In genomic region chr9:101968392-101968791, GRCh38 we compare ENCODE assay signal across 24 cellular contexts.
DNase-seq lines count a peak whose midpoint lies in the region; ATAC-seq, FAIRE-seq and TF ChIP-seq lines count a peak whose summit lies in the region.
"Had no signal": no experiment of that assay in that cellular context is flagged by ENCODE, and none has a peak within 500 bp of the region (broad histone marks: within the 10 kb centered on the region; RNA-seq: fewer than 3 reads in every experiment).

No MANE protein-coding gene starts in this region.

- no peaks in the 10 kb centered on the region for H3K9me1 ChIP-seq in K562 (ENCODE audit: control insufficient read depth, insufficient read depth, low read length)

- H3K9me3 ChIP-seq in HepG2 (ENCODE audit: low read length) (no peaks in the 10 kb centered on the region), right lobe of liver (no peaks in the 10 kb centered on the region), K562 (replicated peaks; ENCODE audit: control insufficient read depth, insufficient read depth, low read depth, low read length) (no peaks in the 10 kb centered on the region)
- H3K9me3 ChIP-seq: BE2C, BLaER1 had no signal

- no peaks in the 10 kb centered on the region for H3K27me3 ChIP-seq in HepG2 (ENCODE audit: control insufficient read depth in 1 of 2, insufficient read depth in 2 of 2, low read length in 2 of 2)
- H3K27me3 ChIP-seq in right lobe of liver: no peaks in the 10 kb centered on the region
- no peaks in the 10 kb centered on the region for H3K27me3 ChIP-seq in K562 (ENCODE audit: control insufficient read depth in 2 of 2, insufficient read depth in 2 of 2, low read length in 2 of 2)
- H3K27me3 ChIP-seq: BE2C, BLaER1 had no signal

- no peak for FAIRE-seq in HepG2 (lab: Jason Lieb, UNC)
- no peak for FAIRE-seq in K562 (lab: Jason Lieb, UNC)
- FAIRE-seq: GM12878, GM12892, GM18507 had no signal

- H3K36me3 ChIP-seq in HepG2 (replicated peaks in 1 of 2; ENCODE audit: control insufficient read depth in 1 of 2, insufficient read depth in 2 of 2, low read length in 2 of 2) (no peaks in the 10 kb centered on the region), right lobe of liver (no peaks in the 10 kb centered on the region), K562 (ENCODE audit: control insufficient read depth, insufficient read depth, low read length) (no peaks in the 10 kb centered on the region)
- H3K36me3 ChIP-seq: BE2C, BLaER1 had no signal

- CTCF ChIA-PET in HepG2 (lab: Yijun Ruan, JAX; ENCODE audit: low intra/inter-chr PET ratio, low total read pairs) (no interaction called here), K562 (lab: Yijun Ruan, JAX; ENCODE audit: low intra/inter-chr PET ratio) (no interaction called here)

- no peak overlapping the region for H3K4me3 ChIP-seq in HepG2 (replicated peaks in 1 of 3; ENCODE audit: insufficient read depth in 1 of 3, low read depth in 2 of 3, low read length in 3 of 3)
- H3K4me3 ChIP-seq in right lobe of liver: no peak overlapping the region
- no peak overlapping the region for H3K4me3 ChIP-seq in K562
- no peak overlapping the region for H3K4me3 ChIP-seq in coronary artery
- H3K4me3 ChIP-seq: BLaER1, GM12878 had no signal

- POLR2A ChIA-PET in HepG2 (lab: Yijun Ruan, JAX) (no interaction called here), K562 (lab: Yijun Ruan, JAX) (no interaction called here)

- H3K9ac ChIP-seq in HepG2 (ENCODE audit: insufficient read depth, low read depth, low read length) (no peak overlapping the region), K562 (ENCODE audit: insufficient read depth in 1 of 2, low read depth in 2 of 2, low read length in 2 of 2) (no peak overlapping the region)
- H3K9ac ChIP-seq: BLaER1 had no signal

- no peak for TF ChIP-seq EP300 in HepG2 (IDR thresholded peaks at IDR 0.05; ENCODE audit: low read depth in 2 of 2, low read length in 2 of 2)
- no peak for TF ChIP-seq EP300 in HepG2 (CRISPR knock-in tag; IDR thresholded peaks at IDR 0.05; ENCODE audit: borderline replicate concordance)
- no peak for TF ChIP-seq EP300 in K562 (IDR thresholded peaks at IDR 0.05; ENCODE audit: low read length)

- TF ChIP-seq RAD21 in HepG2 (CRISPR knock-in tag; IDR thresholded peaks at IDR 0.05): no peak
- no peak for TF ChIP-seq RAD21 in K562 (CRISPR knock-in tag; conservative IDR thresholded peaks at IDR 0.05 in 1 of 2, IDR thresholded peaks at IDR 0.05 in 1 of 2)

- DNase-seq in HepG2 (ENCODE audit: low spot score) (no peak), right lobe of liver (no peak), K562 (ENCODE audit: extremely low read depth in 1 of 4, low spot score in 3 of 4) (no peak), left colon (no peak), coronary artery (ENCODE audit: low spot score) (no peak)
- DNase-seq: ACHN; BE2C; C1 segment of cervical spinal cord; CD4-positive, alpha-beta memory T cell; CD4-positive, CD25-positive, alpha-beta regulatory T cell; CD8-positive, alpha-beta memory T cell; COR-L47; DMS 273 treated with DMSO at 0.1 percent for 48 hours; DMS153; DMS53; DMS79; DND-41; EL; GDM1 had no signal

- H2AFZ ChIP-seq in HepG2 (ENCODE audit: low read length) (no peak overlapping the region), K562 (ENCODE audit: low read depth, low read length) (no peak overlapping the region)

- in situ Hi-C loops in HepG2 (cut with HindIII; ENCODE audit: extremely low pct_ligation_motif_present, low pct_unique_long_range_greater_than_20kb) (no loop called here), K562 (cut with MboI) (no loop called here)

- H3K4me1 ChIP-seq in HepG2 (ENCODE audit: insufficient read depth, low read length) (no peaks in the 10 kb centered on the region), right lobe of liver (no peaks in the 10 kb centered on the region), K562 (replicated peaks in 1 of 2; ENCODE audit: control insufficient read depth in 2 of 2, insufficient read depth in 2 of 2, low read length in 2 of 2) (no peaks in the 10 kb centered on the region)
- H3K4me1 ChIP-seq: BE2C, BLaER1 had no signal

- intact Hi-C loops in HepG2 (cut with micrococcal nuclease; ENCODE audit: unreplicated experiment): no loop called here
- intact Hi-C loops in right lobe of liver (cut with DNase I): no loop called here
- intact Hi-C loops in K562 (cut with micrococcal nuclease): no loop called here
- intact Hi-C loops in left colon (cut with DNase I, micrococcal nuclease): no loop called here

- TF ChIP-seq CTCF in HepG2 (CRISPR knock-in tag; IDR thresholded peaks at IDR 0.05) (no peak), right lobe of liver (IDR thresholded peaks at IDR 0.05) (no peak), K562 (IDR thresholded peaks at IDR 0.05 in 2 of 3, conservative IDR thresholded peaks at IDR 0.05 in 1 of 3; ENCODE audit: insufficient read depth in 2 of 3, low read depth in 1 of 3, low read length in 3 of 3) (no peak), coronary artery (IDR thresholded peaks at IDR 0.05) (no peak)

- H3K4me2 ChIP-seq in HepG2 (ENCODE audit: low read depth, low read length): no peak overlapping the region
- no peak overlapping the region for H3K4me2 ChIP-seq in K562 (ENCODE audit: insufficient read depth, low read length)
- H3K4me2 ChIP-seq: BLaER1 had no signal

- TF ChIP-seq POLR2A in HepG2 (IDR thresholded peaks at IDR 0.05; ENCODE audit: insufficient read depth in 1 of 2, low read depth in 2 of 2, low read length in 2 of 2): no peak
- TF ChIP-seq POLR2A in right lobe of liver (IDR thresholded peaks at IDR 0.05): no peak
- no peak for TF ChIP-seq POLR2A in K562 (conservative IDR thresholded peaks at IDR 0.05)

- WGBS in HepG2 (ENCODE audit: low lambda C conversion rate): 0% methylated on average over 1 of the region's 1 CpG
- WGBS in right lobe of liver (ENCODE audit: insufficient coverage, low coverage, low lambda C conversion rate, missing lambda C conversion rate): 92% methylated on average over 1 of the region's 1 CpG
- 15% methylated on average over 1 of the region's 1 CpG for WGBS in K562 (ENCODE audit: insufficient coverage, low coverage, missing lambda C conversion rate)

- H3K79me2 ChIP-seq in HepG2 (ENCODE audit: insufficient read depth, low read length): no peaks in the 10 kb centered on the region
- H3K79me2 ChIP-seq in K562 (ENCODE audit: control insufficient read depth, insufficient read depth, low read length): no peaks in the 10 kb centered on the region

- ATAC-seq in HepG2 (no peak), right lobe of liver (no peak), K562 (no peak), left colon (no peak)
- ATAC-seq: GM12878 had no signal

- no peak overlapping the region for H3K27ac ChIP-seq in HepG2 (ENCODE audit: extremely low read length, insufficient read depth, low read length)
- no peak overlapping the region for H3K27ac ChIP-seq in right lobe of liver
- no peak overlapping the region for H3K27ac ChIP-seq in K562 (ENCODE audit: extremely low read depth, low read depth, low read length)
- no peak overlapping the region for H3K27ac ChIP-seq in coronary artery
- H3K27ac ChIP-seq: 22Rv1, BLaER1 had no signal

- H4K20me1 ChIP-seq in HepG2 (ENCODE audit: insufficient read depth, low read length): no peaks in the 10 kb centered on the region
- no peaks in the 10 kb centered on the region for H4K20me1 ChIP-seq in K562 (replicated peaks; ENCODE audit: control insufficient read depth, insufficient read depth, low read length)
- H4K20me1 ChIP-seq: BLaER1 had no signal

- BruUV-seq in HepG2 (replicated peaks; lab: Mats Ljungman, UMichigan) (no TSS peak), K562 (replicated peaks; lab: Mats Ljungman, UMichigan) (no TSS peak)

TF ChIP-seq in HepG2, 621 proteins besides CTCF, POLR2A, EP300 and RAD21:
- no peak for TF ChIP-seq NCOR1 (IDR thresholded peaks at IDR 0.05; ENCODE audit: borderline replicate concordance, low read length)
- peak; percentile 96 for TF ChIP-seq MAFF (IDR thresholded peaks at IDR 0.05; ENCODE audit: low read depth, low read length)
- peak; percentile 92 to 96 for TF ChIP-seq MAFK (conservative IDR thresholded peaks at IDR 0.05 in 1 of 2, IDR thresholded peaks at IDR 0.05 in 1 of 2; ENCODE audit: low read length in 2 of 2)
- TF ChIP-seq ZNF546 (CRISPR knock-in tag; conservative IDR thresholded peaks at IDR 0.05): no peak
- no peak for TF ChIP-seq CHD4 (IDR thresholded peaks at IDR 0.05; ENCODE audit: borderline replicate concordance, low read length)

TF ChIP-seq in K562, 482 proteins besides CTCF, POLR2A, EP300 and RAD21:
- peak; percentile 92 for TF ChIP-seq MAFK (IDR thresholded peaks at IDR 0.05; ENCODE audit: low read length)
- TF ChIP-seq ZSCAN32 (CRISPR knock-in tag; IDR thresholded peaks at IDR 0.05): no peak
- peak; percentile 75 for TF ChIP-seq C11orf30 (IDR thresholded peaks at IDR 0.05; ENCODE audit: low read depth)
- peak; percentile 86 for TF ChIP-seq MAFF (IDR thresholded peaks at IDR 0.05; ENCODE audit: low read length)
- TF ChIP-seq MAFG (tag; conservative IDR thresholded peaks at IDR 0.05): peak; percentile 73
- TF ChIP-seq ZNF232 (CRISPR knock-in tag; IDR thresholded peaks at IDR 0.05): no peak
- TF ChIP-seq ETV5 (CRISPR knock-in tag; IDR thresholded peaks at IDR 0.05; ENCODE audit: low read depth): no peak
- peak; percentile 84 for TF ChIP-seq ZNF316 (IDR thresholded peaks at IDR 0.05)
TF ChIP-seq in K562: peak in this region for 5.

Comparison
In these comparisons a context has a peak if more than half of its experiments do, and no peak if none do; other contexts are left out.
1. Of the 241 proteins assayed by ChIP-seq in both HepG2 and K562: peak only in HepG2: none; only in K562: MAFG; in both: MAFF and MAFK; in neither: 238.